Comparison of ENCODE assay signal across 28 cellular contexts in genomic region chr10:78441704-78442103, GRCh38.
"Had no signal": no experiment of that assay in that cellular context is flagged by ENCODE, and none has a peak within 500 bp of the region (broad histone marks: within the 10 kb centered on the region; RNA-seq: fewer than 3 reads in every experiment).

No MANE protein-coding gene starts in this region.

- DNase-seq: activated CD4-positive, alpha-beta memory T cell treated with anti-CD3 and anti-CD28 coated beads for 36 hours; activated CD4-positive, alpha-beta T cell treated with anti-CD3 and anti-CD28 coated beads for 4 hours; activated CD8-positive, alpha-beta memory T cell treated with anti-CD3 and anti-CD28 coated beads, Interleukin-2, amount 50 U/mL, for 4 hours; activated gamma-delta T cell; activated naive CD4-positive, alpha-beta T cell treated with anti-CD3 and anti-CD28 coated beads, Interleukin-2, amount 10 ng/mL, durations not matched to agents 7 days and 5 days; activated naive CD8-positive, alpha-beta T cell treated with anti-CD3 and anti-CD28 coated beads, Interleukin-2, amount 10 ng/mL, durations not matched to agents 7 days and 5 days; activated T-cell treated with anti-CD3 and anti-CD28 coated beads, Interleukin-2, amount 50 U/mL, for 1 hour; amniotic stem cell; dermis blood vessel endothelial cell; effector CD4-positive, alpha-beta T cell; hypothalamus; kidney glomerular epithelial cell; lower lobe of right lung; mesenchymal stem cell; nephron progenitor cell; retina; stimulated activated CD4-positive, alpha-beta T cell treated with anti-CD3 and anti-CD28 coated beads, Interleukin-15, amount 100 ng/mL, for 24 hours; stimulated activated CD4-positive, alpha-beta T cell treated with anti-CD3 and anti-CD28 coated beads, Interleukin-2, amount 100 ng/mL, for 24 hours; stimulated activated naive B cell treated with anti-CD40 and anti-IgM and Interleukin-4, amounts not matched to agents 10 μg/mL and 1 μg/mL and 100 μg/mL, for 72 hours; stomach had no signal

- H3K4me3 Mint-ChIP-seq: activated CD4-positive, alpha-beta memory T cell treated with anti-CD3 and anti-CD28 coated beads for 36 hours; activated naive CD4-positive, alpha-beta T cell treated with anti-CD3 and anti-CD28 coated beads, Interleukin-2, amount 10 ng/mL, durations not matched to agents 7 days and 5 days; activated naive CD8-positive, alpha-beta T cell treated with anti-CD3 and anti-CD28 coated beads, Interleukin-2, amount 10 ng/mL, durations not matched to agents 7 days and 5 days; central memory CD8-positive, alpha-beta T cell; nephron progenitor cell; stimulated activated naive B cell treated with anti-CD40 and anti-IgM and Interleukin-4, amounts not matched to agents 10 μg/mL and 1 μg/mL and 100 μg/mL, for 72 hours had no signal

- H3K36me3 ChIP-seq: esophagus muscularis mucosa, gastroesophageal sphincter, lower lobe of right lung, pancreas, prostate gland, stomach, suprapubic skin, tibial artery had no signal

- H3K4me1 Mint-ChIP-seq: activated naive CD4-positive, alpha-beta T cell treated with anti-CD3 and anti-CD28 coated beads, Interleukin-2, amount 10 ng/mL, durations not matched to agents 7 days and 5 days; central memory CD8-positive, alpha-beta T cell had no signal

- H3K27ac ChIP-seq: esophagus muscularis mucosa, gastroesophageal sphincter, lower lobe of right lung, pancreas, prostate gland, stomach, suprapubic skin, tibial artery had no signal

- H3K4me3 ChIP-seq: esophagus muscularis mucosa, gastroesophageal sphincter, lower lobe of right lung, pancreas, prostate gland, stomach, suprapubic skin, tibial artery had no signal

- H3K27ac Mint-ChIP-seq: activated CD4-positive, alpha-beta memory T cell treated with anti-CD3 and anti-CD28 coated beads for 36 hours; activated naive CD4-positive, alpha-beta T cell treated with anti-CD3 and anti-CD28 coated beads, Interleukin-2, amount 10 ng/mL, durations not matched to agents 7 days and 5 days; activated naive CD8-positive, alpha-beta T cell treated with anti-CD3 and anti-CD28 coated beads, Interleukin-2, amount 10 ng/mL, durations not matched to agents 7 days and 5 days; nephron progenitor cell; stimulated activated naive B cell treated with anti-CD40 and anti-IgM and Interleukin-4, amounts not matched to agents 10 μg/mL and 1 μg/mL and 100 μg/mL, for 72 hours had no signal

- H3K4me1 ChIP-seq: prostate gland, suprapubic skin had no signal

- FAIRE-seq: pancreas had no signal

- H3K9me3 Mint-ChIP-seq: activated CD4-positive, alpha-beta memory T cell treated with anti-CD3 and anti-CD28 coated beads for 36 hours; activated naive CD4-positive, alpha-beta T cell treated with anti-CD3 and anti-CD28 coated beads, Interleukin-2, amount 10 ng/mL, durations not matched to agents 7 days and 5 days; activated naive CD8-positive, alpha-beta T cell treated with anti-CD3 and anti-CD28 coated beads, Interleukin-2, amount 10 ng/mL, durations not matched to agents 7 days and 5 days; central memory CD8-positive, alpha-beta T cell; nephron progenitor cell; stimulated activated naive B cell treated with anti-CD40 and anti-IgM and Interleukin-4, amounts not matched to agents 10 μg/mL and 1 μg/mL and 100 μg/mL, for 72 hours had no signal

- H3K27me3 ChIP-seq: esophagus muscularis mucosa, gastroesophageal sphincter, pancreas, stomach, tibial artery had no signal

- H3K36me3 Mint-ChIP-seq: activated CD4-positive, alpha-beta memory T cell treated with anti-CD3 and anti-CD28 coated beads for 36 hours; activated naive CD4-positive, alpha-beta T cell treated with anti-CD3 and anti-CD28 coated beads, Interleukin-2, amount 10 ng/mL, durations not matched to agents 7 days and 5 days; activated naive CD8-positive, alpha-beta T cell treated with anti-CD3 and anti-CD28 coated beads, Interleukin-2, amount 10 ng/mL, durations not matched to agents 7 days and 5 days; stimulated activated naive B cell treated with anti-CD40 and anti-IgM and Interleukin-4, amounts not matched to agents 10 μg/mL and 1 μg/mL and 100 μg/mL, for 72 hours had no signal

- H3K9me3 ChIP-seq: esophagus muscularis mucosa, gastroesophageal sphincter, lower lobe of right lung, pancreas, prostate gland, stomach, suprapubic skin, tibial artery had no signal

- ATAC-seq: gastroesophageal sphincter; left lobe of liver; lower lobe of right lung; stimulated activated naive B cell treated with anti-CD40 and anti-IgM and Interleukin-4, amounts not matched to agents 10 μg/mL and 1 μg/mL and 100 μg/mL, for 72 hours had no signal
